ENCODE assay signal across 1 cellular context in the genomic region with DNA sequence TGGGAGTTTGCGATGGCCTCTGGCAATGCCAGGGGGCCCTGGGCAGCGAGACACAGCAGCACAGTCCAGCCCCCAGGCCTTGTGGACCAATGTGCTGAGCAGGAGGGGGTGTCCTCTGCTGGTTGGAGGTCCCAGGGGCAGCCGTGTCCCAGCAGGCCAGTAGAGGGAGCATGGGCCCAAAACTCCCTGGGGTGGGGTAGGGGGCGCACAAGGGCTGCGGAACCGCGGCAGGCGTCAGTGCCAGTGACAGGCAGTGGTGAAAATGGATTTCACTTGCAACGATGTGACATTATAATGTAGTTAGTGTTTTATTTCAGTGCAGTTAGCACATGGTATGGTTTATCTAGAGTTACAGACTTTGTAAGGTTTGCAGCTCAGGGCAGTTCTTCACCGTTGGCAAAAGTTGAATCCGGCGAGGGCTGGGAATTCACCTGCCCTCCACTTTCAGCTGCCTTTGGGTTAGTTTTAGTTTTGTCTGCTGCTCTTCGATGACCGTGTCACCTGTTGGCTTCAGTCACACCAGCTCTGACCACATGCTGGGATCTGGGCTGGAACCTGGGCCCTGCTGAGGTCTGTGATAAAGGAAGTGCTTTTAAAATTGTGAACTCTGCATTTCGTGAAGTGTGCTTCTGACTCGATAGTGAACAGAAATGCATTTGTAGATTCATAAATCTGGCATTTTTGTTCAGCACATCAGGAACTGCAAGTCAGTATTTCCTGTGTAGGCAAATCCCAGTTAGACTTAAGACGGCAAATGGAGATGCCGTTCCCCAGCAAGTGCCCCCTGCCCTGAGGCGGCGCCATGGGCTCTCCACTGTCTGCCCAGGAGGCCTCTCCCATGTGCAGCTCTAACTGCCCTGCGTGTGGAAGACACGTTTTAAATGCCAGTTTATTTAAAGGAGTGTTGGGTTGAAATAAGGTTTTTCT.
TF ChIP-seq lines count a peak whose summit lies in the region.

No MANE protein-coding gene starts in this region.

TF ChIP-seq in HepG2, 621 proteins besides CTCF, POLR2A, EP300 and RAD21 (continued from another document and continues in another):
- TF ChIP-seq, protein P1, sequence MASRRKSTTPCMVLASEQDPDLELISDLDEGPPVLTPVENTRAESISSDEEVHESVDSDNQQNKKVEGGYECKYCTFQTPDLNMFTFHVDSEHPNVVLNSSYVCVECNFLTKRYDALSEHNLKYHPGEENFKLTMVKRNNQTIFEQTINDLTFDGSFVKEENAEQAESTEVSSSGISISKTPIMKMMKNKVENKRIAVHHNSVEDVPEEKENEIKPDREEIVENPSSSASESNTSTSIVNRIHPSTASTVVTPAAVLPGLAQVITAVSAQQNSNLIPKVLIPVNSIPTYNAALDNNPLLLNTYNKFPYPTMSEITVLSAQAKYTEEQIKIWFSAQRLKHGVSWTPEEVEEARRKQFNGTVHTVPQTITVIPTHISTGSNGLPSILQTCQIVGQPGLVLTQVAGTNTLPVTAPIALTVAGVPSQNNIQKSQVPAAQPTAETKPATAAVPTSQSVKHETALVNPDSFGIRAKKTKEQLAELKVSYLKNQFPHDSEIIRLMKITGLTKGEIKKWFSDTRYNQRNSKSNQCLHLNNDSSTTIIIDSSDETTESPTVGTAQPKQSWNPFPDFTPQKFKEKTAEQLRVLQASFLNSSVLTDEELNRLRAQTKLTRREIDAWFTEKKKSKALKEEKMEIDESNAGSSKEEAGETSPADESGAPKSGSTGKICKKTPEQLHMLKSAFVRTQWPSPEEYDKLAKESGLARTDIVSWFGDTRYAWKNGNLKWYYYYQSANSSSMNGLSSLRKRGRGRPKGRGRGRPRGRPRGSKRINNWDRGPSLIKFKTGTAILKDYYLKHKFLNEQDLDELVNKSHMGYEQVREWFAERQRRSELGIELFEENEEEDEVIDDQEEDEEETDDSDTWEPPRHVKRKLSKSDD (CRISPR knock-in tag; IDR thresholded peaks at IDR 0.05; ENCODE audit: low read depth), result peak; percentile 91
- TF ChIP-seq, protein P2, sequence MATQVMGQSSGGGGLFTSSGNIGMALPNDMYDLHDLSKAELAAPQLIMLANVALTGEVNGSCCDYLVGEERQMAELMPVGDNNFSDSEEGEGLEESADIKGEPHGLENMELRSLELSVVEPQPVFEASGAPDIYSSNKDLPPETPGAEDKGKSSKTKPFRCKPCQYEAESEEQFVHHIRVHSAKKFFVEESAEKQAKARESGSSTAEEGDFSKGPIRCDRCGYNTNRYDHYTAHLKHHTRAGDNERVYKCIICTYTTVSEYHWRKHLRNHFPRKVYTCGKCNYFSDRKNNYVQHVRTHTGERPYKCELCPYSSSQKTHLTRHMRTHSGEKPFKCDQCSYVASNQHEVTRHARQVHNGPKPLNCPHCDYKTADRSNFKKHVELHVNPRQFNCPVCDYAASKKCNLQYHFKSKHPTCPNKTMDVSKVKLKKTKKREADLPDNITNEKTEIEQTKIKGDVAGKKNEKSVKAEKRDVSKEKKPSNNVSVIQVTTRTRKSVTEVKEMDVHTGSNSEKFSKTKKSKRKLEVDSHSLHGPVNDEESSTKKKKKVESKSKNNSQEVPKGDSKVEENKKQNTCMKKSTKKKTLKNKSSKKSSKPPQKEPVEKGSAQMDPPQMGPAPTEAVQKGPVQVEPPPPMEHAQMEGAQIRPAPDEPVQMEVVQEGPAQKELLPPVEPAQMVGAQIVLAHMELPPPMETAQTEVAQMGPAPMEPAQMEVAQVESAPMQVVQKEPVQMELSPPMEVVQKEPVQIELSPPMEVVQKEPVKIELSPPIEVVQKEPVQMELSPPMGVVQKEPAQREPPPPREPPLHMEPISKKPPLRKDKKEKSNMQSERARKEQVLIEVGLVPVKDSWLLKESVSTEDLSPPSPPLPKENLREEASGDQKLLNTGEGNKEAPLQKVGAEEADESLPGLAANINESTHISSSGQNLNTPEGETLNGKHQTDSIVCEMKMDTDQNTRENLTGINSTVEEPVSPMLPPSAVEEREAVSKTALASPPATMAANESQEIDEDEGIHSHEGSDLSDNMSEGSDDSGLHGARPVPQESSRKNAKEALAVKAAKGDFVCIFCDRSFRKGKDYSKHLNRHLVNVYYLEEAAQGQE (IDR thresholded peaks at IDR 0.05; ENCODE audit: borderline replicate concordance in 1 of 2, low read depth in 1 of 2, low read length in 2 of 2), result no peak
- TF ChIP-seq ZNF331 (CRISPR knock-in tag; IDR thresholded peaks at IDR 0.05), result peak; percentile 84; the same call in 1 of the 2 replicates
- TF ChIP-seq, protein P3, sequence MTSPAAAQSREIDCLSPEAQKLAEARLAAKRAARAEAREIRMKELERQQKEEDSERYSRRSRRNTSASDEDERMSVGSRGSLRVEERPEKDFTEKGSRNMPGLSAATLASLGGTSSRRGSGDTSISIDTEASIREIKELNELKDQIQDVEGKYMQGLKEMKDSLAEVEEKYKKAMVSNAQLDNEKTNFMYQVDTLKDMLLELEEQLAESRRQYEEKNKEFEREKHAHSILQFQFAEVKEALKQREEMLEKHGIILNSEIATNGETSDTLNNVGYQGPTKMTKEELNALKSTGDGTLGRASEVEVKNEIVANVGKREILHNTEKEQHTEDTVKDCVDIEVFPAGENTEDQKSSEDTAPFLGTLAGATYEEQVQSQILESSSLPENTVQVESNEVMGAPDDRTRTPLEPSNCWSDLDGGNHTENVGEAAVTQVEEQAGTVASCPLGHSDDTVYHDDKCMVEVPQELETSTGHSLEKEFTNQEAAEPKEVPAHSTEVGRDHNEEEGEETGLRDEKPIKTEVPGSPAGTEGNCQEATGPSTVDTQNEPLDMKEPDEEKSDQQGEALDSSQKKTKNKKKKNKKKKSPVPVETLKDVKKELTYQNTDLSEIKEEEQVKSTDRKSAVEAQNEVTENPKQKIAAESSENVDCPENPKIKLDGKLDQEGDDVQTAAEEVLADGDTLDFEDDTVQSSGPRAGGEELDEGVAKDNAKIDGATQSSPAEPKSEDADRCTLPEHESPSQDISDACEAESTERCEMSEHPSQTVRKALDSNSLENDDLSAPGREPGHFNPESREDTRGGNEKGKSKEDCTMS (CRISPR knock-in tag; conservative IDR thresholded peaks at IDR 0.05), result no peak
- TF ChIP-seq HMG20A (CRISPR knock-in tag; IDR thresholded peaks at IDR 0.05; ENCODE audit: borderline replicate concordance), result no peak
- no peak for TF ChIP-seq GTF2F1 (IDR thresholded peaks at IDR 0.05; ENCODE audit: low read length)
- TF ChIP-seq, protein P4, sequence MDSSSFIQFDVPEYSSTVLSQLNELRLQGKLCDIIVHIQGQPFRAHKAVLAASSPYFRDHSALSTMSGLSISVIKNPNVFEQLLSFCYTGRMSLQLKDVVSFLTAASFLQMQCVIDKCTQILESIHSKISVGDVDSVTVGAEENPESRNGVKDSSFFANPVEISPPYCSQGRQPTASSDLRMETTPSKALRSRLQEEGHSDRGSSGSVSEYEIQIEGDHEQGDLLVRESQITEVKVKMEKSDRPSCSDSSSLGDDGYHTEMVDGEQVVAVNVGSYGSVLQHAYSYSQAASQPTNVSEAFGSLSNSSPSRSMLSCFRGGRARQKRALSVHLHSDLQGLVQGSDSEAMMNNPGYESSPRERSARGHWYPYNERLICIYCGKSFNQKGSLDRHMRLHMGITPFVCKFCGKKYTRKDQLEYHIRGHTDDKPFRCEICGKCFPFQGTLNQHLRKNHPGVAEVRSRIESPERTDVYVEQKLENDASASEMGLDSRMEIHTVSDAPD (CRISPR knock-in tag; IDR thresholded peaks at IDR 0.05), result no peak
- TF ChIP-seq, protein P5, sequence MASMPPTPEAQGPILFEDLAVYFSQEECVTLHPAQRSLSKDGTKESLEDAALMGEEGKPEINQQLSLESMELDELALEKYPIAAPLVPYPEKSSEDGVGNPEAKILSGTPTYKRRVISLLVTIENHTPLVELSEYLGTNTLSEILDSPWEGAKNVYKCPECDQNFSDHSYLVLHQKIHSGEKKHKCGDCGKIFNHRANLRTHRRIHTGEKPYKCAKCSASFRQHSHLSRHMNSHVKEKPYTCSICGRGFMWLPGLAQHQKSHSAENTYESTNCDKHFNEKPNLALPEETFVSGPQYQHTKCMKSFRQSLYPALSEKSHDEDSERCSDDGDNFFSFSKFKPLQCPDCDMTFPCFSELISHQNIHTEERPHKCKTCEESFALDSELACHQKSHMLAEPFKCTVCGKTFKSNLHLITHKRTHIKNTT (CRISPR knock-in tag; IDR thresholded peaks at IDR 0.05), result no peak
- no peak for TF ChIP-seq ZNF460 (CRISPR knock-in tag; IDR thresholded peaks at IDR 0.05; ENCODE audit: borderline replicate concordance)
- TF ChIP-seq, protein P6, sequence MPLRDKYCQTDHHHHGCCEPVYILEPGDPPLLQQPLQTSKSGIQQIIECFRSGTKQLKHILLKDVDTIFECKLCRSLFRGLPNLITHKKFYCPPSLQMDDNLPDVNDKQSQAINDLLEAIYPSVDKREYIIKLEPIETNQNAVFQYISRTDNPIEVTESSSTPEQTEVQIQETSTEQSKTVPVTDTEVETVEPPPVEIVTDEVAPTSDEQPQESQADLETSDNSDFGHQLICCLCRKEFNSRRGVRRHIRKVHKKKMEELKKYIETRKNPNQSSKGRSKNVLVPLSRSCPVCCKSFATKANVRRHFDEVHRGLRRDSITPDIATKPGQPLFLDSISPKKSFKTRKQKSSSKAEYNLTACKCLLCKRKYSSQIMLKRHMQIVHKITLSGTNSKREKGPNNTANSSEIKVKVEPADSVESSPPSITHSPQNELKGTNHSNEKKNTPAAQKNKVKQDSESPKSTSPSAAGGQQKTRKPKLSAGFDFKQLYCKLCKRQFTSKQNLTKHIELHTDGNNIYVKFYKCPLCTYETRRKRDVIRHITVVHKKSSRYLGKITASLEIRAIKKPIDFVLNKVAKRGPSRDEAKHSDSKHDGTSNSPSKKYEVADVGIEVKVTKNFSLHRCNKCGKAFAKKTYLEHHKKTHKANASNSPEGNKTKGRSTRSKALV (CRISPR knock-in tag; IDR thresholded peaks at IDR 0.05), result no peak
- 0 out of 2 replicates have a peak, but pooled peaks have one; percentile 19 for TF ChIP-seq JUN (CRISPR knock-in tag; IDR thresholded peaks at IDR 0.05)
- TF ChIP-seq HOXA7 (CRISPR knock-in tag; IDR thresholded peaks at IDR 0.05), result no peak
- TF ChIP-seq POLR2AphosphoS5 (IDR thresholded peaks at IDR 0.05; ENCODE audit: low read depth, low read length), result no peak; the same call in 1 of the 2 replicates
- no peak for TF ChIP-seq ZNF382 (CRISPR knock-in tag; IDR thresholded peaks at IDR 0.05; ENCODE audit: borderline replicate concordance)
- peak; percentile 70; the same call in 1 of the 2 replicates for TF ChIP-seq HDAC2 (CRISPR knock-in tag; IDR thresholded peaks at IDR 0.05)
- 0 out of 2 replicates have a peak, but pooled peaks have one; percentile 45 for TF ChIP-seq ZNF17 (CRISPR knock-in tag; IDR thresholded peaks at IDR 0.05)
- TF ChIP-seq SP140L (CRISPR knock-in tag; IDR thresholded peaks at IDR 0.05; ENCODE audit: borderline replicate concordance), result no peak
- no peak for TF ChIP-seq JUNB (CRISPR knock-in tag; IDR thresholded peaks at IDR 0.05; ENCODE audit: borderline replicate concordance)
- TF ChIP-seq, protein P7, sequence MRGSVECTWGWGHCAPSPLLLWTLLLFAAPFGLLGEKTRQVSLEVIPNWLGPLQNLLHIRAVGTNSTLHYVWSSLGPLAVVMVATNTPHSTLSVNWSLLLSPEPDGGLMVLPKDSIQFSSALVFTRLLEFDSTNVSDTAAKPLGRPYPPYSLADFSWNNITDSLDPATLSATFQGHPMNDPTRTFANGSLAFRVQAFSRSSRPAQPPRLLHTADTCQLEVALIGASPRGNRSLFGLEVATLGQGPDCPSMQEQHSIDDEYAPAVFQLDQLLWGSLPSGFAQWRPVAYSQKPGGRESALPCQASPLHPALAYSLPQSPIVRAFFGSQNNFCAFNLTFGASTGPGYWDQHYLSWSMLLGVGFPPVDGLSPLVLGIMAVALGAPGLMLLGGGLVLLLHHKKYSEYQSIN (CRISPR knock-in tag; IDR thresholded peaks at IDR 0.05; ENCODE audit: borderline replicate concordance), result no peak
- peak; percentile 93 for TF ChIP-seq KDM2A (CRISPR knock-in tag; IDR thresholded peaks at IDR 0.05; ENCODE audit: borderline replicate concordance, low read depth)
- TF ChIP-seq ZNF792 (CRISPR knock-in tag; IDR thresholded peaks at IDR 0.05), result peak; percentile 74; the same call in 1 of the 2 replicates
- TF ChIP-seq HHEX (CRISPR knock-in tag; IDR thresholded peaks at IDR 0.05), result no peak
- TF ChIP-seq BORCS8-MEF2B (CRISPR knock-in tag; IDR thresholded peaks at IDR 0.05), result peak; percentile 68; the same call in 1 of the 2 replicates
- no peak for TF ChIP-seq SOX6 (IDR thresholded peaks at IDR 0.05)
- TF ChIP-seq SOX6 (CRISPR knock-in tag; IDR thresholded peaks at IDR 0.05), result peak; percentile 66
- TF ChIP-seq NCOA1 (CRISPR knock-in tag; IDR thresholded peaks at IDR 0.05), result no peak
- TF ChIP-seq TMF1 (CRISPR knock-in tag; IDR thresholded peaks at IDR 0.05; ENCODE audit: low read depth), result 0 out of 2 replicates have a peak, but pooled peaks have one; percentile 23
- TF ChIP-seq, protein P8, sequence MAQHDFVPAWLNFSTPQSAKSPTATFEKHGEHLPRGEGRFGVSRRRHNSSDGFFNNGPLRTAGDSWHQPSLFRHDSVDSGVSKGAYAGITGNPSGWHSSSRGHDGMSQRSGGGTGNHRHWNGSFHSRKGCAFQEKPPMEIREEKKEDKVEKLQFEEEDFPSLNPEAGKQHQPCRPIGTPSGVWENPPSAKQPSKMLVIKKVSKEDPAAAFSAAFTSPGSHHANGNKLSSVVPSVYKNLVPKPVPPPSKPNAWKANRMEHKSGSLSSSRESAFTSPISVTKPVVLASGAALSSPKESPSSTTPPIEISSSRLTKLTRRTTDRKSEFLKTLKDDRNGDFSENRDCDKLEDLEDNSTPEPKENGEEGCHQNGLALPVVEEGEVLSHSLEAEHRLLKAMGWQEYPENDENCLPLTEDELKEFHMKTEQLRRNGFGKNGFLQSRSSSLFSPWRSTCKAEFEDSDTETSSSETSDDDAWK (CRISPR knock-in tag; IDR thresholded peaks at IDR 0.05), result no peak
- no peak for TF ChIP-seq ZNF644 (CRISPR knock-in tag; IDR thresholded peaks at IDR 0.05; ENCODE audit: low read depth)
- TF ChIP-seq, protein P9, sequence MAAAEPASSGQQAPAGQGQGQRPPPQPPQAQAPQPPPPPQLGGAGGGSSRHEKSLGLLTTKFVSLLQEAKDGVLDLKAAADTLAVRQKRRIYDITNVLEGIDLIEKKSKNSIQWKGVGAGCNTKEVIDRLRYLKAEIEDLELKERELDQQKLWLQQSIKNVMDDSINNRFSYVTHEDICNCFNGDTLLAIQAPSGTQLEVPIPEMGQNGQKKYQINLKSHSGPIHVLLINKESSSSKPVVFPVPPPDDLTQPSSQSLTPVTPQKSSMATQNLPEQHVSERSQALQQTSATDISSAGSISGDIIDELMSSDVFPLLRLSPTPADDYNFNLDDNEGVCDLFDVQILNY (CRISPR knock-in tag; conservative IDR thresholded peaks at IDR 0.05), result no peak
- TF ChIP-seq MTF1 (CRISPR knock-in tag; IDR thresholded peaks at IDR 0.05), result no peak
- TF ChIP-seq MTA1 (CRISPR knock-in tag; IDR thresholded peaks at IDR 0.05; ENCODE audit: borderline replicate concordance), result peak; percentile 91
- TF ChIP-seq ZNF225 (CRISPR knock-in tag; IDR thresholded peaks at IDR 0.05), result 0 out of 2 replicates have a peak, but pooled peaks have one; percentile 60
- TF ChIP-seq HIVEP1 (CRISPR knock-in tag; IDR thresholded peaks at IDR 0.05), result peak; percentile 63; the same call in 1 of the 2 replicates
- no peak for TF ChIP-seq RFXANK (CRISPR knock-in tag; IDR thresholded peaks at IDR 0.05)
- no peak for TF ChIP-seq ZNF552 (CRISPR knock-in tag; IDR thresholded peaks at IDR 0.05; ENCODE audit: borderline replicate concordance)
- no peak for TF ChIP-seq ZFYVE20 (CRISPR knock-in tag; IDR thresholded peaks at IDR 0.05; ENCODE audit: borderline replicate concordance, low read depth)
